ENCODE assay signal across 1 cellular context in genomic region chr2:73999881-74000597, GRCh38.
TF ChIP-seq lines count a peak whose summit lies in the region.

No MANE protein-coding gene starts in this region.

TF ChIP-seq in HEK293, 187 proteins besides CTCF, POLR2A, EP300 and RAD21 (continued from another document and continues in another):
- no peak for TF ChIP-seq REST (tag by site-specific recombination; IDR thresholded peaks at IDR 0.05)
- TF ChIP-seq PRDM4 (tag by site-specific recombination; IDR thresholded peaks at IDR 0.05) = no peak
- TF ChIP-seq BCL11B (tag by site-specific recombination; IDR thresholded peaks at IDR 0.05; ENCODE audit: low read depth) = no peak
- 0 out of 2 replicates have a peak, but pooled peaks have one; percentile 32 for TF ChIP-seq PBX3 (CRISPR knock-in tag; IDR thresholded peaks at IDR 0.05)
- no peak for TF ChIP-seq ZNF518A (tag by site-specific recombination; conservative IDR thresholded peaks at IDR 0.05; ENCODE audit: low read depth)
- peak; percentile 85 for TF ChIP-seq ZFHX2 (tag by site-specific recombination; conservative IDR thresholded peaks at IDR 0.05)
- TF ChIP-seq ZNF2 (tag by site-specific recombination; IDR thresholded peaks at IDR 0.05) = no peak
- no peak for TF ChIP-seq GLIS2 (tag by site-specific recombination; IDR thresholded peaks at IDR 0.05)
- no peak for TF ChIP-seq ZNF121 (tag by site-specific recombination; IDR thresholded peaks at IDR 0.05)
- no peak for TF ChIP-seq MYNN (tag by site-specific recombination; IDR thresholded peaks at IDR 0.05; ENCODE audit: borderline replicate concordance)
- TF ChIP-seq ZNF596 (tag by site-specific recombination; IDR thresholded peaks at IDR 0.05) = no peak
- no peak for TF ChIP-seq ZNF302 (tag by site-specific recombination; IDR thresholded peaks at IDR 0.05; ENCODE audit: low read depth)
- no peak for TF ChIP-seq ZNF18 (tag by site-specific recombination; IDR thresholded peaks at IDR 0.05)
- TF ChIP-seq PRDM10 (tag by site-specific recombination; IDR thresholded peaks at IDR 0.05) = no peak; the same call in 1 of the 2 replicates
- no peak for TF ChIP-seq ZNF140 (tag by site-specific recombination; IDR thresholded peaks at IDR 0.05)
- no peak for TF ChIP-seq ZNF416 (tag by site-specific recombination; IDR thresholded peaks at IDR 0.05)
- TF ChIP-seq ELK4 (IDR thresholded peaks at IDR 0.05; ENCODE audit: borderline replicate concordance, low read depth, low read length) = no peak
- peak; percentile 62; the same call in 1 of the 2 replicates for TF ChIP-seq WT1 (tag by site-specific recombination; IDR thresholded peaks at IDR 0.05)
- TF ChIP-seq PATZ1 (tag by site-specific recombination; IDR thresholded peaks at IDR 0.05) = peak; percentile 14; the same call in 1 of the 2 replicates
- TF ChIP-seq TRIM28 (IDR thresholded peaks at IDR 0.05; ENCODE audit: borderline replicate concordance, low read length) = peak; percentile 51; the same call in 1 of the 2 replicates
- TF ChIP-seq KLF16 (tag by site-specific recombination; IDR thresholded peaks at IDR 0.05) = no peak
- TF ChIP-seq ZNF600 (tag by site-specific recombination; IDR thresholded peaks at IDR 0.05) = peak; percentile 78
- TF ChIP-seq ZNF544 (tag by site-specific recombination; IDR thresholded peaks at IDR 0.05) = no peak
- TF ChIP-seq ZNF133 (tag by site-specific recombination; IDR thresholded peaks at IDR 0.05) = no peak
- TF ChIP-seq ZNF24 (tag by site-specific recombination; IDR thresholded peaks at IDR 0.05) = no peak
- no peak for TF ChIP-seq ZNF692 (tag by site-specific recombination; IDR thresholded peaks at IDR 0.05)
- no peak for TF ChIP-seq ZNF610 (tag by site-specific recombination; IDR thresholded peaks at IDR 0.05; ENCODE audit: borderline replicate concordance)
- TF ChIP-seq IKZF3 (tag by site-specific recombination; IDR thresholded peaks at IDR 0.05) = no peak
- TF ChIP-seq GLI2 (tag by site-specific recombination; IDR thresholded peaks at IDR 0.05; ENCODE audit: borderline replicate concordance, low read depth) = no peak
- TF ChIP-seq EGR2 (tag by site-specific recombination; IDR thresholded peaks at IDR 0.05; ENCODE audit: low read depth) = peak; percentile 74
- TF ChIP-seq MEIS1 (CRISPR knock-in tag; IDR thresholded peaks at IDR 0.05; ENCODE audit: borderline replicate concordance) = no peak
- TF ChIP-seq SP2 (tag by site-specific recombination; IDR thresholded peaks at IDR 0.05) = peak; percentile 17; the same call in 1 of the 2 replicates
- TF ChIP-seq ZNF184 (tag by site-specific recombination; IDR thresholded peaks at IDR 0.05) = no peak
- TF ChIP-seq ZSCAN30 (tag by site-specific recombination; IDR thresholded peaks at IDR 0.05) = no peak
- TF ChIP-seq GFI1B (tag by site-specific recombination; IDR thresholded peaks at IDR 0.05) = no peak
- no peak for TF ChIP-seq ZNF785 (tag by site-specific recombination; IDR thresholded peaks at IDR 0.05)
